14 cellular contexts compared by ENCODE assay signal in genomic region chr22:17342361-17342760, GRCh38. TPM values are rescaled to one million over a fixed set of nuclear protein-coding genes. Genes with fewer than 3 reads are reported as not detected.
DNase-seq lines count a peak whose midpoint lies in the region; ATAC-seq and TF ChIP-seq lines count a peak whose summit lies in the region.
"Had no signal": no experiment of that assay in that cellular context is flagged by ENCODE, and none has a peak within 500 bp of the region (broad histone marks: within the 10 kb centered on the region; RNA-seq: fewer than 3 reads in every experiment).

No MANE protein-coding gene starts in this region.

- no peak for ATAC-seq in WTC11

- CTCF ChIA-PET in WTC11 (lab: Charles Lee): no interaction called here

- peak overlapping the region; percentile 5 for H3K27ac Mint-ChIP-seq in WTC11
- H3K27ac Mint-ChIP-seq in nephron progenitor cell: peak overlapping the region; percentile 30
- H3K27ac Mint-ChIP-seq: CD4-positive, alpha-beta memory T cell had no signal

- in situ Hi-C loops in GM13977 (cut with MboI; ENCODE audit: low pct_unique_long_range_greater_than_20kb, low sequenced_read_pairs, unreplicated experiment): no loop called here
- in situ Hi-C loops in GM13976 (cut with MboI; ENCODE audit: low sequenced_read_pairs, unreplicated experiment): no loop called here

- POLR2A ChIA-PET in WTC11 (lab: Charles Lee): no interaction called here

- TF ChIP-seq CTCF in GM13977 (IDR thresholded peaks at IDR 0.05; ENCODE audit: extremely low read depth, insufficient read depth, missing control alignments) (no peak), WTC11 (IDR thresholded peaks at IDR 0.05) (no peak), nephron progenitor cell (IDR thresholded peaks at IDR 0.05) (no peak), GM13976 (IDR thresholded peaks at IDR 0.05; ENCODE audit: borderline replicate concordance, control extremely low read depth, extremely low read depth, insufficient read depth, missing control alignments) (no peak)

- H3K4me1 Mint-ChIP-seq in WTC11: peaks cover 11% of the 10 kb centered on the region
- H3K4me1 Mint-ChIP-seq in nephron progenitor cell: peaks cover 17% of the 10 kb centered on the region
- H3K4me1 Mint-ChIP-seq: CD4-positive, alpha-beta memory T cell; IgD-negative memory B cell had no signal

- peak; percentile 2 for DNase-seq in GM13977 (ENCODE audit: low spot score)
- no peak for DNase-seq in WTC11 (ENCODE audit: low spot score)
- DNase-seq in nephron progenitor cell: no peak
- no peak for DNase-seq in NCI-H2029 treated with DMSO at 0.1 percent for 48 hours (lab: John Stamatoyannopoulos, UW)
- DNase-seq in cortex of kidney (lab: John Stamatoyannopoulos, UW): no peak
- no peak for DNase-seq in GM13976 (ENCODE audit: low spot score)
- DNase-seq in activated effector memory CD4-positive, alpha-beta T cell treated with anti-CD3 and anti-CD28 coated beads, Interleukin-2, amount 50 U/mL, for 16 hours: no peak
- DNase-seq: BE2C; CD4-positive, alpha-beta memory T cell; DMS153; DMS79 treated with DMSO at 0.1 percent for 48 hours; EL; GDM1 had no signal

- H3K36me3 Mint-ChIP-seq in WTC11 (no peaks in the 10 kb centered on the region), nephron progenitor cell (ENCODE audit: low read depth) (no peaks in the 10 kb centered on the region)
- H3K36me3 Mint-ChIP-seq: CD4-positive, alpha-beta memory T cell had no signal

- H3K4me3 Mint-ChIP-seq in WTC11 (no peak overlapping the region), nephron progenitor cell (no peak overlapping the region)
- H3K4me3 Mint-ChIP-seq: CD4-positive, alpha-beta memory T cell had no signal

- H3K27me3 Mint-ChIP-seq in WTC11 (ENCODE audit: low read depth) (no peaks in the 10 kb centered on the region), nephron progenitor cell (ENCODE audit: low read depth, poor library complexity) (peaks cover 6% of the 10 kb centered on the region)

- H3K9me3 Mint-ChIP-seq in WTC11: no peaks in the 10 kb centered on the region
- no peaks in the 10 kb centered on the region for H3K9me3 Mint-ChIP-seq in nephron progenitor cell
- H3K9me3 Mint-ChIP-seq: CD4-positive, alpha-beta memory T cell had no signal

TF ChIP-seq in WTC11, 78 proteins besides CTCF, POLR2A, EP300 and RAD21 (continues in another document):
- TF ChIP-seq PREB (CRISPR knock-in tag; IDR thresholded peaks at IDR 0.05; ENCODE audit: borderline replicate concordance) (no peak), NFYB (CRISPR knock-in tag; conservative IDR thresholded peaks at IDR 0.05; ENCODE audit: low read depth) (no peak), ZNF263 (CRISPR knock-in tag; IDR thresholded peaks at IDR 0.05; ENCODE audit: low read depth) (no peak), JUN (CRISPR knock-in tag; IDR thresholded peaks at IDR 0.05) (no peak), ARID4B (CRISPR knock-in tag; IDR thresholded peaks at IDR 0.05; ENCODE audit: borderline replicate concordance) (no peak), ESRRA (CRISPR knock-in tag; IDR thresholded peaks at IDR 0.05; ENCODE audit: borderline replicate concordance) (no peak), ZNF423 (CRISPR knock-in tag; IDR thresholded peaks at IDR 0.05) (no peak), ZNF281 (CRISPR knock-in tag; IDR thresholded peaks at IDR 0.05) (no peak), CBFB (CRISPR knock-in tag; IDR thresholded peaks at IDR 0.05; ENCODE audit: low read depth) (no peak), ZMAT4 (CRISPR knock-in tag; IDR thresholded peaks at IDR 0.05) (no peak), SMAD3 (CRISPR knock-in tag; IDR thresholded peaks at IDR 0.05; ENCODE audit: borderline replicate concordance) (no peak), NR1H2 (CRISPR knock-in tag; IDR thresholded peaks at IDR 0.05) (no peak), MYBL2 (CRISPR knock-in tag; IDR thresholded peaks at IDR 0.05) (no peak), FOXK1 (CRISPR knock-in tag; IDR thresholded peaks at IDR 0.05) (no peak), E2F4 (CRISPR knock-in tag; IDR thresholded peaks at IDR 0.05; ENCODE audit: borderline replicate concordance, low read depth) (no peak)

RNA-seq across cellular contexts. Expression of gene CECR2, which starts 26.9 kb away (rescaled TPM):
- total RNA-seq in WTC11 (2021): 110 to 111 TPM (median 110 TPM) in 3 replicates
- total RNA-seq: CD4-positive, alpha-beta memory T cell had no signal
